Comparison of ENCODE assay signal across 15 cellular contexts in genomic region chr4:113701156-113701555, GRCh38.
"Had no signal": no experiment of that assay in that cellular context is flagged by ENCODE, and none has a peak within 500 bp of the region (broad histone marks: within the 10 kb centered on the region; RNA-seq: fewer than 3 reads in every experiment).

No MANE protein-coding gene starts in this region.

- H3K9me3 ChIP-seq: esophagus muscularis mucosa, neutrophil, tibial artery had no signal

- H3K36me3 ChIP-seq: esophagus muscularis mucosa, neutrophil, tibial artery, WERI-Rb-1 had no signal

- H2AFZ ChIP-seq: parathyroid adenoma had no signal

- DNase-seq: activated CD4-positive, alpha-beta T cell treated with anti-CD3 and anti-CD28 coated beads for 1 hour; activated CD4-positive, alpha-beta T cell treated with anti-CD3 and anti-CD28 coated beads, Interleukin-2, amount 50 U/mL, for 48 hours; activated naive CD4-positive, alpha-beta T cell; effector memory CD4-positive, alpha-beta T cell; natural killer cell; stimulated activated CD4-positive, alpha-beta T cell treated with anti-CD3 and anti-CD28 coated beads, Interleukin-1b, Interleukin-23, amount 100 ng/mL, for 48 hours; stimulated activated naive CD4-positive, alpha-beta T cell treated with Interleukin-2 at 50 U/mL for 16 hours; tibial artery; WERI-Rb-1 had no signal

- FAIRE-seq: endothelial cell of umbilical vein, urothelium cell line had no signal

- H3K27me3 ChIP-seq: esophagus muscularis mucosa, neutrophil, tibial artery had no signal

- H3K9ac ChIP-seq: parathyroid adenoma had no signal

- ATAC-seq: activated T-helper 17 cell treated with anti-CD3 and anti-CD28 coated beads, Interleukin-2, amount 50 U/mL, for 72 hours; natural killer cell had no signal

- H3K4me3 ChIP-seq: esophagus muscularis mucosa, tibial artery had no signal

- H3K27ac ChIP-seq: esophagus muscularis mucosa, neutrophil, parathyroid adenoma, WERI-Rb-1 had no signal
